ENCODE assay signal across 8 cellular contexts in genomic region chr7:73555411-73555982, GRCh38. TPM values are rescaled to one million over a fixed set of nuclear protein-coding genes. Genes with fewer than 3 reads are reported as not detected.
DNase-seq lines count a peak whose midpoint lies in the region; ATAC-seq and TF ChIP-seq lines count a peak whose summit lies in the region.
"Had no signal": no experiment of that assay in that cellular context is flagged by ENCODE, and none has a peak within 500 bp of the region (broad histone marks: within the 10 kb centered on the region; RNA-seq: fewer than 3 reads in every experiment).

No MANE protein-coding gene starts in this region.

- no peaks in the 10 kb centered on the region for H3K27me3 ChIP-seq in smooth muscle cell (ENCODE audit: low read depth)

- H3F3A ChIP-seq in smooth muscle cell (ENCODE audit: low read depth), result peaks cover 11% of the 10 kb centered on the region

- no peak overlapping the region for H2AFZ ChIP-seq in smooth muscle cell (ENCODE audit: low read depth)

- ATAC-seq in GM18907 (IDR thresholded peaks at IDR 0.05; ENCODE audit: unreplicated experiment), result no peak
- ATAC-seq in GM19328 (IDR thresholded peaks at IDR 0.05; ENCODE audit: unreplicated experiment), result no peak

- peaks cover 59% of the 10 kb centered on the region for H3K79me2 ChIP-seq in smooth muscle cell (ENCODE audit: low read depth)

- WGBS in smooth muscle cell (ENCODE audit: low lambda C conversion rate), result 90% methylated on average over 6 of the region's 6 CpGs

- peaks cover 9% of the 10 kb centered on the region for H3K4me1 ChIP-seq in smooth muscle cell (ENCODE audit: low read depth)

- H3K4me3 ChIP-seq in GM12865 (ENCODE audit: low read depth, low read length), result peak overlapping the region; percentile 99
- H3K4me3 ChIP-seq in smooth muscle cell, result no peak overlapping the region

- no peak overlapping the region for H3K9ac ChIP-seq in smooth muscle cell (ENCODE audit: low read depth)

- peaks cover 10% of the 10 kb centered on the region for H3K36me3 ChIP-seq in smooth muscle cell (ENCODE audit: low read depth)

- DNase-seq in GM12865 (ENCODE audit: low read depth) (no peak), RPMI7951 (ENCODE audit: low read depth) (peak; percentile 39), fibroblast of peridontal ligament (ENCODE audit: extremely low read depth) (peak; percentile 9), smooth muscle cell (lab: John Stamatoyannopoulos, UW; ENCODE audit: unreplicated experiment) (no peak), nucleus accumbens (lab: John Stamatoyannopoulos, UW) (no peak)
- DNase-seq: NCI-H1436 had no signal

- H3K9me3 ChIP-seq in smooth muscle cell (replicated peaks; ENCODE audit: low read depth), result no peaks in the 10 kb centered on the region

- TF ChIP-seq CTCF in GM12865 (IDR thresholded peaks at IDR 0.05; ENCODE audit: insufficient read depth, low read depth, low read length, missing control alignments) (no peak), smooth muscle cell (IDR thresholded peaks at IDR 0.05; ENCODE audit: borderline replicate concordance, insufficient read depth, poor library complexity, severe bottlenecking) (no peak)

- peaks cover 47% of the 10 kb centered on the region for H4K20me1 ChIP-seq in smooth muscle cell (ENCODE audit: low read depth)

- peak overlapping the region; percentile 100 for H3K27ac ChIP-seq in smooth muscle cell (ENCODE audit: low read depth)

- peak overlapping the region; percentile 97 for H3K4me2 ChIP-seq in smooth muscle cell

RNA-seq across cellular contexts. Expression of gene BCL7B, which starts 2.0 kb away (rescaled TPM):
- 32.8 and 33.1 TPM in 2 replicates for total RNA-seq in RPMI7951 (2014; rRNA removed; shearing (Covaris generic))
- total RNA-seq in smooth muscle cell, result 16.0 and 31.9 TPM in 2 replicates
- 30.7 and 37.9 TPM in 2 replicates for polyA plus RNA-seq in smooth muscle cell

RNA-seq across cellular contexts. Expression of gene TBL2, which starts 22.9 kb away (rescaled TPM):
- total RNA-seq in RPMI7951 (2014; rRNA removed; shearing (Covaris generic)), result 78.9 and 88.3 TPM in 2 replicates
- total RNA-seq in smooth muscle cell, result 62.4 and 78.5 TPM in 2 replicates
- polyA plus RNA-seq in smooth muscle cell, result 57.7 and 67.6 TPM in 2 replicates

RNA-seq across cellular contexts. Expression of gene BAZ1B, which starts 33.4 kb away (rescaled TPM):
- 54.2 and 60.4 TPM in 2 replicates for total RNA-seq in RPMI7951 (2014; rRNA removed; shearing (Covaris generic))
- total RNA-seq in smooth muscle cell, result 43.9 and 48.8 TPM in 2 replicates
- 20.1 and 23.9 TPM in 2 replicates for polyA plus RNA-seq in smooth muscle cell

Comparison
In these comparisons a context has a peak if more than half of its experiments do, and no peak if none do; other contexts are left out.
1. DNase-seq: peak in RPMI7951 (single experiment) and fibroblast of peridontal ligament (single experiment); none in GM12865 (single experiment), smooth muscle cell (single experiment) and nucleus accumbens (0 of 56).